ENCODE assay signal across 13 cellular contexts in genomic region chr18:75125359-75126331, GRCh38.
DNase-seq lines count a peak whose midpoint lies in the region; ATAC-seq, FAIRE-seq and TF ChIP-seq lines count a peak whose summit lies in the region.
"Had no signal": no experiment of that assay in that cellular context is flagged by ENCODE, and none has a peak within 500 bp of the region (broad histone marks: within the 10 kb centered on the region; RNA-seq: fewer than 3 reads in every experiment).

No MANE protein-coding gene starts in this region.

- H3K27ac ChIP-seq in AG04450 (ENCODE audit: low read depth, low read length) (no peak overlapping the region), body of pancreas (no peak overlapping the region), mesendoderm (ENCODE audit: low read depth, low read length) (no peak overlapping the region)
- H3K27ac ChIP-seq: hepatocyte, KMS-11 had no signal

- no peak overlapping the region for H2BK120ac ChIP-seq in mesendoderm (ENCODE audit: low read depth, low read length)

- no peak overlapping the region for H3K56ac ChIP-seq in mesendoderm (ENCODE audit: low read length)

- 61 to 73% methylated on average over 27 to 45 of the region's 45 CpGs for WGBS in body of pancreas, 2 donors
- WGBS in mesendoderm (ENCODE audit: extremely low coverage, insufficient coverage, low lambda C conversion rate): no CpG with 5 or more reads among the region's 45 CpGs

- H3K9me3 ChIP-seq in AG04450 (ENCODE audit: control insufficient read depth, insufficient read depth, low read length): no peaks in the 10 kb centered on the region; the same call in 1 of the 2 replicates
- H3K9me3 ChIP-seq in body of pancreas: no peaks in the 10 kb centered on the region
- no peaks in the 10 kb centered on the region for H3K9me3 ChIP-seq in HAP-1

- H3K27me3 ChIP-seq in AG04450 (ENCODE audit: control insufficient read depth, insufficient read depth, low read length) (no peaks in the 10 kb centered on the region), body of pancreas (no peaks in the 10 kb centered on the region), mesendoderm (ENCODE audit: insufficient read depth, low read length, poor library complexity) (no peaks in the 10 kb centered on the region), HAP-1 (ENCODE audit: low read depth) (no peaks in the 10 kb centered on the region)
- H3K27me3 ChIP-seq: hepatocyte had no signal

- no peaks in the 10 kb centered on the region for H3K36me3 ChIP-seq in body of pancreas (replicated peaks in 1 of 2; ENCODE audit: insufficient read depth in 1 of 2, low read depth in 2 of 2)
- H3K36me3 ChIP-seq in mesendoderm (ENCODE audit: control insufficient read depth, insufficient read depth, low read length): no peaks in the 10 kb centered on the region
- no peaks in the 10 kb centered on the region for H3K36me3 ChIP-seq in HAP-1 (replicated peaks)

- no peak overlapping the region for H3K18ac ChIP-seq in mesendoderm (ENCODE audit: low read length)

- TF ChIP-seq POLR2A in GM12891 (IDR thresholded peaks at IDR 0.05; ENCODE audit: low read depth, low read length) (no peak), body of pancreas (IDR thresholded peaks at IDR 0.05) (no peak)

- intact Hi-C loops in body of pancreas (cut with DNase I): no loop called here

- in situ Hi-C loops in HAP-1 (cut with MboI; ENCODE audit: low sequenced_read_pairs): no loop called here

- no peak overlapping the region for H2AK5ac ChIP-seq in mesendoderm (ENCODE audit: low read length)

- no peak overlapping the region for H4K8ac ChIP-seq in mesendoderm (ENCODE audit: low read depth, low read length)

- no peak overlapping the region for H2BK5ac ChIP-seq in mesendoderm (ENCODE audit: low read length)

- no peak overlapping the region for H4K5ac ChIP-seq in mesendoderm (ENCODE audit: low read length)

- no peak for DNase-seq in AG04450 (ENCODE audit: low read depth, low spot score)
- no peak for DNase-seq in GM12891 (ENCODE audit: insufficient read length, low spot score)
- peak in 1 of 4 donors; percentile 38 for DNase-seq in body of pancreas
- peak; percentile 7 for DNase-seq in mesendoderm
- DNase-seq in HAP-1 (ENCODE audit: low spot score in 2 of 2): no peak
- DNase-seq: NCI-H2107 had no signal

- H3K23ac ChIP-seq in mesendoderm (ENCODE audit: low read length): no peak overlapping the region

- peak; percentile 42 for ATAC-seq in body of pancreas
- ATAC-seq in GM19463 (IDR thresholded peaks at IDR 0.05; ENCODE audit: unreplicated experiment): no peak
- ATAC-seq in GM21723 (IDR thresholded peaks at IDR 0.05; ENCODE audit: unreplicated experiment): no peak
- no peak for ATAC-seq in GM21381 (IDR thresholded peaks at IDR 0.05; ENCODE audit: unreplicated experiment)

- no peak overlapping the region for H3K9ac ChIP-seq in mesendoderm (ENCODE audit: low read length)
- H3K9ac ChIP-seq: KMS-11 had no signal

- TF ChIP-seq CTCF in AG04450 (IDR thresholded peaks at IDR 0.05; ENCODE audit: low read depth, low read length) (peak; percentile 25; the same call in 1 of the 2 replicates), body of pancreas (IDR thresholded peaks at IDR 0.05) (peak in 1 of 7 experiments; percentile 6)

- POLR2A ChIA-PET in AG04450 (lab: Yijun Ruan, JAX): no interaction called here

- H3K79me2 ChIP-seq in mesendoderm (ENCODE audit: control insufficient read depth, insufficient read depth, low read length): no peaks in the 10 kb centered on the region
- H3K79me2 ChIP-seq: hepatocyte had no signal

- H3K4ac ChIP-seq in mesendoderm (ENCODE audit: low read depth, low read length): no peak overlapping the region

- CTCF ChIA-PET in AG04450 (lab: Charles Lee): no interaction called here

- no peaks in the 10 kb centered on the region for H3K79me1 ChIP-seq in mesendoderm (ENCODE audit: low read length)

- H2BK15ac ChIP-seq in mesendoderm (replicated peaks; ENCODE audit: low read depth): no peak overlapping the region

- H3K4me2 ChIP-seq in mesendoderm (ENCODE audit: low read length): no peak overlapping the region
- H3K4me2 ChIP-seq: hepatocyte, KMS-11, smooth muscle cell had no signal

- H3K4me1 ChIP-seq in body of pancreas (peaks cover 4% of the 10 kb centered on the region), mesendoderm (ENCODE audit: control insufficient read depth, low read depth, low read length) (no peaks in the 10 kb centered on the region), HAP-1 (no peaks in the 10 kb centered on the region)

- FAIRE-seq in GM12891 (lab: Jason Lieb, UNC): peak; percentile 45
- FAIRE-seq: endometrium had no signal

- H3K4me3 ChIP-seq in AG04450 (ENCODE audit: low read depth, low read length) (peak overlapping the region; percentile 32), body of pancreas (no peak overlapping the region), mesendoderm (ENCODE audit: low read length) (no peak overlapping the region), HAP-1 (no peak overlapping the region)
- H3K4me3 ChIP-seq: hepatocyte, smooth muscle cell had no signal

TF ChIP-seq in GM12891, 5 proteins besides CTCF, POLR2A, EP300 and RAD21:
- no peak for TF ChIP-seq PAX5 (IDR thresholded peaks at IDR 0.05; ENCODE audit: insufficient read depth, low read length, severe bottlenecking)
- no peak for TF ChIP-seq TAF1 (IDR thresholded peaks at IDR 0.05; ENCODE audit: low read depth, low read length)
- TF ChIP-seq POU2F2 (IDR thresholded peaks at IDR 0.05; ENCODE audit: low read depth, low read length): no peak
- TF ChIP-seq SPI1 (IDR thresholded peaks at IDR 0.05; ENCODE audit: low read depth, low read length): no peak
- TF ChIP-seq POLR2AphosphoS5 (IDR thresholded peaks at IDR 0.05; ENCODE audit: low read depth, low read length): no peak
